In genomic region chr11:84012171-84012826, GRCh38 we compare ENCODE assay signal across 16 cellular contexts.
A peak's percentile ranks its signal among the peaks of the same experiment; 100 is the strongest.
DNase-seq lines count a peak whose midpoint lies in the region; ATAC-seq and TF ChIP-seq lines count a peak whose summit lies in the region.
"Had no signal": no experiment of that assay in that cellular context is flagged by ENCODE, and none has a peak within 500 bp of the region (broad histone marks: within the 10 kb centered on the region; RNA-seq: fewer than 3 reads in every experiment).

No MANE protein-coding gene starts in this region.

- H3K4me1 ChIP-seq in adipocyte (ENCODE audit: control insufficient read depth, insufficient read depth, low read length) (peaks cover 24% of the 10 kb centered on the region), gastrocnemius medialis (no peaks in the 10 kb centered on the region)

- intact Hi-C loops in gastrocnemius medialis (cut with DNase I; ENCODE audit: low total_unique reads) = no loop called here

- TF ChIP-seq CTCF in gastrocnemius medialis (IDR thresholded peaks at IDR 0.05 in 4 of 5, conservative IDR thresholded peaks at IDR 0.05 in 1 of 5) (no peak), foreskin fibroblast (IDR thresholded peaks at IDR 0.05; ENCODE audit: low read depth, low read length) (no peak)

- H3K36me3 ChIP-seq in adipocyte (ENCODE audit: control insufficient read depth, insufficient read depth, low read length, severe bottlenecking) (no peaks in the 10 kb centered on the region), gastrocnemius medialis (no peaks in the 10 kb centered on the region)

- H3K27ac ChIP-seq in gastrocnemius medialis = peak overlapping the region in 2 of 4 donors; percentile 13 to 23
- H3K27ac ChIP-seq: PC-9 had no signal

- no peaks in the 10 kb centered on the region for H3K27me3 ChIP-seq in adipocyte (replicated peaks; ENCODE audit: control insufficient read depth, insufficient read depth, low read length)
- H3K27me3 ChIP-seq in gastrocnemius medialis = no peaks in the 10 kb centered on the region

- no peaks in the 10 kb centered on the region for H3K9me3 ChIP-seq in adipocyte (ENCODE audit: control insufficient read depth, low read length)
- H3K9me3 ChIP-seq in gastrocnemius medialis = no peaks in the 10 kb centered on the region

- peak overlapping the region; percentile 8 for H3K4me3 ChIP-seq in adipocyte (ENCODE audit: low read length)
- H3K4me3 ChIP-seq in gastrocnemius medialis = no peak overlapping the region
- no peak overlapping the region for H3K4me3 ChIP-seq in foreskin fibroblast (ENCODE audit: low read depth in 1 of 2, low read length in 2 of 2)
- H3K4me3 ChIP-seq: PC-9 had no signal

- ATAC-seq in left lobe of liver = peak; percentile 28
- ATAC-seq in gastrocnemius medialis = peak; percentile 60 to 66
- ATAC-seq in HG02852 (IDR thresholded peaks at IDR 0.05; ENCODE audit: unreplicated experiment) = no peak

- in situ Hi-C loops in gastrocnemius medialis (cut with MboI; ENCODE audit: low sequenced_read_pairs in 4 of 4) = no loop called here

- H3K9ac ChIP-seq in adipocyte (ENCODE audit: low read length) = peak overlapping the region; percentile 30

- DNase-seq in adipocyte (ENCODE audit: low read depth) = no peak
- DNase-seq in brain pericyte (ENCODE audit: low read depth, low spot score) = peak; percentile 17
- no peak for DNase-seq in left lobe of liver (ENCODE audit: low spot score)
- DNase-seq in gastrocnemius medialis = no peak
- DNase-seq in central memory CD4-positive, alpha-beta T cell = no peak
- no peak for DNase-seq in NCI-H524 treated with DMSO at 0.1 percent for 48 hours (lab: John Stamatoyannopoulos, UW)
- no peak for DNase-seq in foreskin fibroblast
- DNase-seq: COR-L47, KBM-7, NCI-H1436, NCI-H2029, NCI-H2171, NCI-H446 treated with DMSO at 0.1 percent for 48 hours, NCI-H774, PC-9 had no signal

- no peak for TF ChIP-seq POLR2A in gastrocnemius medialis (IDR thresholded peaks at IDR 0.05)
